9 cellular contexts compared by ENCODE assay signal in the genomic region with DNA sequence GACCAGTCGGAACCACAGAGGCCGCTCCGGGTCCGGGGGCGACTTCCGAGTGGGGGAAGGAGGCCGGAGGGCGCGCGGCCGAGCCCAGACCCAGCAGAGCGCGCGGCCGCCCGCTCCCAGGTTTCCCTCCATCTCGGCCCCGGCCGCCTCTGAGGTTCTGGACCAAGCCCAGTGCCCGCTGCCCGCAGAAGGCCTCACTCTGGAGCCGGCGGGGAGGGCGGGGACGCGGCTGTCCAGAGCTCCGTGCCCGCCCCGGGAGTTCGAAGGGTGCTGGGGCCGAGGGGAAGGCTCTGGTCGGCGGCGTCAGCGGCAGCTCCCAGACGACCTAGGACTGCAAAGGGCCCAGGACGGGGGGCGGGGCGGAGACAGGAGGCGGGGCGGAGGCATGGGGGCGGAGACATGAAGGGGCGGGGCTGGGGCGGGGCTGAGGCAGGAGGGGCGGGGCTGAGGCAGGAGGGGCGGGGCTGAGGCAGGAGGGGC. TPM values are rescaled to one million over a fixed set of nuclear protein-coding genes. Genes with fewer than 3 reads are reported as not detected.
DNase-seq lines count a peak whose midpoint lies in the region; ATAC-seq, FAIRE-seq and TF ChIP-seq lines count a peak whose summit lies in the region.
"Had no signal": no experiment of that assay in that cellular context is flagged by ENCODE, and none has a peak within 500 bp of the region (broad histone marks: within the 10 kb centered on the region; RNA-seq: fewer than 3 reads in every experiment).

No MANE protein-coding gene starts in this region.

- H3K4me3 ChIP-seq in bronchial epithelial cell (ENCODE audit: low read depth, low read length) = peak overlapping the region; percentile 16

- no peak for TF ChIP-seq CTCF in bronchial epithelial cell (IDR thresholded peaks at IDR 0.05; ENCODE audit: insufficient read depth, low read length, severe bottlenecking)

- ATAC-seq in GM19351 (IDR thresholded peaks at IDR 0.05; ENCODE audit: unreplicated experiment) (peak; percentile 32), HG03354 (IDR thresholded peaks at IDR 0.05; ENCODE audit: poor library complexity, severe bottlenecking, unreplicated experiment) (no peak)

- DNase-seq in T-helper 22 cell (ENCODE audit: low read depth) = peak; percentile 63
- DNase-seq in bronchial epithelial cell (ENCODE audit: low read depth) = no peak
- DNase-seq in kidney tubule cell (ENCODE audit: low spot score) = peak; percentile 27
- peak; percentile 71 to 79 (median 75) for DNase-seq in stimulated activated CD4-positive, alpha-beta T cell treated with anti-CD3 and anti-CD28 coated beads, TNF-alpha, amount 100 ng/mL, for 48 hours (ENCODE audit: low read depth in 3 of 3)
- DNase-seq in HK-2 (ENCODE audit: unreplicated experiment) = no peak
- DNase-seq in NCI-H2029 (lab: John Stamatoyannopoulos, UW) = no peak

- no peaks in the 10 kb centered on the region for H3K27me3 ChIP-seq in bronchial epithelial cell (ENCODE audit: control insufficient read depth, insufficient read depth, low read length)

- no peak for FAIRE-seq in bronchial epithelial cell (lab: Jason Lieb, UNC)

- H3K36me3 ChIP-seq in bronchial epithelial cell (ENCODE audit: control insufficient read depth, insufficient read depth, low read length) = no peaks in the 10 kb centered on the region

RNA-seq across cellular contexts. Expression of a gene that starts 48.0 kb away (rescaled TPM):
- 2.2 and 4.5 TPM in 2 replicates for total RNA-seq in bronchial epithelial cell

RNA-seq across cellular contexts. Expression of a gene that starts 53.2 kb away (rescaled TPM):
- total RNA-seq in bronchial epithelial cell = 0.13 TPM in 1 of 2 replicates, not detected in the other
- total RNA-seq: SK-MEL-5 had no signal

Comparison
In these comparisons a context has a peak if more than half of its experiments do, and no peak if none do; other contexts are left out.
1. DNase-seq: peak in T-helper 22 cell (single experiment), kidney tubule cell (single experiment) and stimulated activated CD4-positive, alpha-beta T cell treated with anti-CD3 and anti-CD28 coated beads, TNF-alpha, amount 100 ng/mL, for 48 hours (3 of 3); none in bronchial epithelial cell (single experiment), HK-2 (single experiment) and NCI-H2029 (single experiment).